1 cellular context compared by ENCODE assay signal in the genomic region with DNA sequence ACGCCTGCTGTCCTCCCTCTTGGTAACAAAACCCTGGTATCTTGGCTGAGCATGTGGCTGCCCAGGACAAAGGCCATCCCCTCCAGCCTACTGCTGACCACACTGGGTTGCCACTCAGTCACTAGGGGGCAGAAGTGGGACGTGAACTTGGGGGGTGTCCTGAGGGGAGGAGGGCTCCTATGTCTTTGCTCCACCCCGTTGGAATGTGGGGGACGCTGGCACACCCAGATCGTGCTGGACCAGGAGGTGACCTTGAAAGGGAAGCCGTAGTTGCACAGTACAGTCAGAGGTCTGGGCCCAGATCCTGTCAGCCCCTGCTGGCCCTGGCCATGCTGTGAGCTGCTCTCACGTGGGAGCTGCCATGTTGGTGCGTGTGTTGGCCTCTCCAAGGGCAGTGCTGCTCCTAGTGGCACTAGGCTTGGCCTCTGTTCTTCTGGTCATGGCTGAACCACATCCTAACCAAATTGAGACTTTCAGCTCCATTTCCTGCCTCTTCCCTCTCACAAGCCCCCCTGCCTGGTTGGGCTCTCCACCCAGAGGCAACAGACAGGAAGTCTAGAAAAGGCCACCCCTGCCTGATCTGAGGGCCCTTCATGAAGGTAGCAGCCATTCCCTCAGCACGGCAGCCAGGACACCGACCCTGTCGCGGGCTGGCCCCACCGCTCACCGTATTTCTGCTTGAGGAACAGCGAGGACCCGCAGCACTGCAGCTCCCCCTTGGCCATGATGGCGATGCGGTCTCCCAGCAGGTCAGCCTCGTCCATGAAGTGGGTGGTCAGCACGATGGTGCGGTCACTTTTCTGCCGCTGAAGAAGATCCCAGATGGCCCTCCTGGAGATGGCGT.
TF ChIP-seq lines count a peak whose summit lies in the region.

No MANE protein-coding gene starts in this region.

TF ChIP-seq in K562, 482 proteins besides CTCF, POLR2A, EP300 and RAD21 (continues in another document):
- no peak for TF ChIP-seq ZNF23 (CRISPR knock-in tag; IDR thresholded peaks at IDR 0.05)
- TF ChIP-seq, protein P1, sequence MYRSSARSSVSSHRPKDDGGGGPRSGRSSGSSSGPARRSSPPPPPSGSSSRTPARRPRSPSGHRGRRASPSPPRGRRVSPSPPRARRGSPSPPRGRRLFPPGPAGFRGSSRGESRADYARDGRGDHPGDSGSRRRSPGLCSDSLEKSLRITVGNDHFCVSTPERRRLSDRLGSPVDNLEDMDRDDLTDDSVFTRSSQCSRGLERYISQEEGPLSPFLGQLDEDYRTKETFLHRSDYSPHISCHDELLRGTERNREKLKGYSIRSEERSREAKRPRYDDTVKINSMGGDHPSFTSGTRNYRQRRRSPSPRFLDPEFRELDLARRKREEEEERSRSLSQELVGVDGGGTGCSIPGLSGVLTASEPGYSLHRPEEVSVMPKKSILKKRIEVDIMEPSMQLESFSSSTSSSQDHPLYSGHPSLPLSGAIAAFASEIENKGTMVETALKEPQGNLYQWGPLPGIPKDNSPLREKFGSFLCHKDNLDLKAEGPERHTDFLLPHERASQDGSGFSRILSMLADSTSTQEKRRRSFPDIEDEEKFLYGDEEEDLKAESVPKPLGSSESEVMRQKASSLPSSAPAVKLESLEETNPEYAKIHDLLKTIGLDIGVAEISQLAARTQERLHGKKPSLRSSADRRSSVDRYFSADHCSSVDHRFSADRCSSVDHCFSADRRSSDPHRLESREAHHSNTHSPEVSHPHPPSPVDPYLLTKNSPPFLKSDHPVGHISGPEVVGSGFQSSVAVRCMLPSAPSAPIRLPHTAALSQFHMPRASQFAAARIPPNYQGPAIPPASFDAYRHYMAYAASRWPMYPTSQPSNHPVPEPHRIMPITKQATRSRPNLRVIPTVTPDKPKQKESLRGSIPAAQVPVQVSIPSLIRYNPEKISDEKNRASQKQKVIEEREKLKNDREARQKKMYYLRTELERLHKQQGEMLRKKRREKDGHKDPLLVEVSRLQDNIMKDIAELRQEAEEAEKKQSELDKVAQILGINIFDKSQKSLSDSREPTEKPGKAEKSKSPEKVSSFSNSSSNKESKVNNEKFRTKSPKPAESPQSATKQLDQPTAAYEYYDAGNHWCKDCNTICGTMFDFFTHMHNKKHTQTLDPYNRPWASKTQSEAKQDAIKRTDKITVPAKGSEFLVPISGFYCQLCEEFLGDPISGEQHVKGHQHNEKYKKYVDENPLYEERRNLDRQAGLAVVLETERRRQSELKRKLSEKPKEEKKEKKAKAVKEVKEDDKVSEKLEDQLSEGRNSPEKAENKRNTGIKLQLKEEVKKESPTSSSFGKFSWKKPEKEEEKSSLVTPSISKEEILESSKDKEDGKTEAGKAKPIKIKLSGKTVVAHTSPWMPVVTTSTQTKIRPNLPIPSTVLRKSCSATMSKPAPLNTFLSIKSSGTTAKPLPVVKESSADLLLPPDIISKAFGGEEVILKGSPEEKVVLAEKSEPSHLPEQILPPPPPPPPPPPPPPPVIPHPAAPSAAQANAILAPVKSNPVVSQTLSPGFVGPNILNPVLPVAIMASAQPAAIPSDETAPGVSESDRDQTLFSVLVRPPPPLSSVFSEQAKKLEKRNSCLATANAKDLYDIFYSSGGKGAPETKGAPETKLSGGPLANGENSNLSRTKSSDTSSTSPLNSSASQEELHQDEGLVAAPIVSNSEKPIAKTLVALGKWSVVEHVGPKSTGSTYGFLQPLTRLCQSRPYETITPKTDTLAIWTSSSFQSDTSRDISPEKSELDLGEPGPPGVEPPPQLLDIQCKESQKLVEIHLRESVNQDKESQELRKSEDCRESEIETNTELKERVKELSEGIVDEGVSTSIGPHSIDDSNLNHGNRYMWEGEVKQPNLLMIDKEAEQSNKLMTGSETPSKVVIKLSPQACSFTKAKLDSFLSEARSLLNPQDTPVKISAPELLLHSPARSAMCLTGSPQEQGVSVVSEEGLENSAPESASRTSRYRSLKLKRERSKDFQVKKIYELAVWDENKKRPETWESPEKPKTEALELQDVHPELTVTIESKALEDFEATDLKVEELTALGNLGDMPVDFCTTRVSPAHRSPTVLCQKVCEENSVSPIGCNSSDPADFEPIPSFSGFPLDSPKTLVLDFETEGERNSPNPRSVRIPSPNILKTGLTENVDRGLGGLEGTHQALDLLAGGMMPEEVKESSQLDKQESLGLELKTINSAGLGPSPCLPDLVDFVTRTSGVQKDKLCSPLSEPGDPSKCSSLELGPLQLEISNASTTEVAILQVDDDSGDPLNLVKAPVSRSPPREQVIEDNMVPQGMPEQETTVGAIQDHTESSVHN (IDR thresholded peaks at IDR 0.05; ENCODE audit: borderline replicate concordance in 1 of 2, low read depth in 1 of 2), result no peak
- no peak for TF ChIP-seq MYC (IDR thresholded peaks at IDR 0.05; ENCODE audit: low read depth, low read length)
- no peak for TF ChIP-seq MYC (CRISPR knock-in tag; IDR thresholded peaks at IDR 0.05; ENCODE audit: borderline replicate concordance, low read depth)
- peak; percentile 38; the same call in 1 of the 2 replicates for TF ChIP-seq CC2D1A (IDR thresholded peaks at IDR 0.05)
- peak in 1 of 2 experiments; percentile 34; a peak in 1 of 4 replicates for TF ChIP-seq RCOR1 (IDR thresholded peaks at IDR 0.05; ENCODE audit: borderline replicate concordance in 1 of 2, low read depth in 2 of 2, low read length in 2 of 2)
- TF ChIP-seq, protein P2, sequence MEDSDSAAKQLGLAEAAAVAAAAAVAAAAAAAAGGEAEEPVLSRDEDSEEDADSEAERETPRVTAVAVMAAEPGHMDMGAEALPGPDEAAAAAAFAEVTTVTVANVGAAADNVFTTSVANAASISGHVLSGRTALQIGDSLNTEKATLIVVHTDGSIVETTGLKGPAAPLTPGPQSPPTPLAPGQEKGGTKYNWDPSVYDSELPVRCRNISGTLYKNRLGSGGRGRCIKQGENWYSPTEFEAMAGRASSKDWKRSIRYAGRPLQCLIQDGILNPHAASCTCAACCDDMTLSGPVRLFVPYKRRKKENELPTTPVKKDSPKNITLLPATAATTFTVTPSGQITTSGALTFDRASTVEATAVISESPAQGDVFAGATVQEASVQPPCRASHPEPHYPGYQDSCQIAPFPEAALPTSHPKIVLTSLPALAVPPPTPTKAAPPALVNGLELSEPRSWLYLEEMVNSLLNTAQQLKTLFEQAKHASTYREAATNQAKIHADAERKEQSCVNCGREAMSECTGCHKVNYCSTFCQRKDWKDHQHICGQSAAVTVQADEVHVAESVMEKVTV (CRISPR knock-in tag; IDR thresholded peaks at IDR 0.05), result peak; percentile 58
- TF ChIP-seq ZNF165 (CRISPR knock-in tag; IDR thresholded peaks at IDR 0.05; ENCODE audit: borderline replicate concordance), result no peak
- no peak for TF ChIP-seq SIX5 (IDR thresholded peaks at IDR 0.05; ENCODE audit: borderline replicate concordance in 1 of 2, insufficient read depth in 1 of 2, low read depth in 1 of 2, low read length in 2 of 2)
- TF ChIP-seq HDGF (IDR thresholded peaks at IDR 0.05), result no peak
- TF ChIP-seq ZC3H4 (CRISPR knock-in tag; IDR thresholded peaks at IDR 0.05; ENCODE audit: borderline replicate concordance), result no peak
- TF ChIP-seq HMG20A (CRISPR knock-in tag; conservative IDR thresholded peaks at IDR 0.05), result no peak
- 0 out of 2 replicates have a peak, but pooled peaks have one; percentile 32 for TF ChIP-seq SMAD4 (CRISPR knock-in tag; conservative IDR thresholded peaks at IDR 0.05)
- no peak for TF ChIP-seq EHMT2 (IDR thresholded peaks at IDR 0.05)
- TF ChIP-seq, protein P3, sequence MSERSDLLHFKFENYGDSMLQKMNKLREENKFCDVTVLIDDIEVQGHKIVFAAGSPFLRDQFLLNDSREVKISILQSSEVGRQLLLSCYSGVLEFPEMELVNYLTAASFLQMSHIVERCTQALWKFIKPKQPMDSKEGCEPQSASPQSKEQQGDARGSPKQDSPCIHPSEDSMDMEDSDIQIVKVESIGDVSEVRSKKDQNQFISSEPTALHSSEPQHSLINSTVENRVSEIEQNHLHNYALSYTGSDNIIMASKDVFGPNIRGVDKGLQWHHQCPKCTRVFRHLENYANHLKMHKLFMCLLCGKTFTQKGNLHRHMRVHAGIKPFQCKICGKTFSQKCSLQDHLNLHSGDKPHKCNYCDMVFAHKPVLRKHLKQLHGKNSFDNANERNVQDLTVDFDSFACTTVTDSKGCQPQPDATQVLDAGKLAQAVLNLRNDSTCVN (CRISPR knock-in tag; IDR thresholded peaks at IDR 0.05), result no peak
- peak; percentile 66; the same call in 1 of the 2 replicates for TF ChIP-seq EP400 (IDR thresholded peaks at IDR 0.05)
- TF ChIP-seq JUND (IDR thresholded peaks at IDR 0.05; ENCODE audit: borderline replicate concordance, low read depth, low read length), result 0 out of 2 replicates have a peak, but pooled peaks have one; percentile 20
- TF ChIP-seq JUND (tag; IDR thresholded peaks at IDR 0.05; ENCODE audit: borderline replicate concordance, low read depth, low read length), result peak; percentile 25; the same call in 1 of the 3 replicates
- no peak for TF ChIP-seq GTF2A2 (tag; IDR thresholded peaks at IDR 0.05)
- TF ChIP-seq, protein P4, sequence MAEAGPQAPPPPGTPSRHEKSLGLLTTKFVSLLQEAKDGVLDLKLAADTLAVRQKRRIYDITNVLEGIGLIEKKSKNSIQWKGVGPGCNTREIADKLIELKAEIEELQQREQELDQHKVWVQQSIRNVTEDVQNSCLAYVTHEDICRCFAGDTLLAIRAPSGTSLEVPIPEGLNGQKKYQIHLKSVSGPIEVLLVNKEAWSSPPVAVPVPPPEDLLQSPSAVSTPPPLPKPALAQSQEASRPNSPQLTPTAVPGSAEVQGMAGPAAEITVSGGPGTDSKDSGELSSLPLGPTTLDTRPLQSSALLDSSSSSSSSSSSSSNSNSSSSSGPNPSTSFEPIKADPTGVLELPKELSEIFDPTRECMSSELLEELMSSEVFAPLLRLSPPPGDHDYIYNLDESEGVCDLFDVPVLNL (CRISPR knock-in tag; IDR thresholded peaks at IDR 0.05; ENCODE audit: low read depth), result peak; percentile 30; the same call in 1 of the 2 replicates
- TF ChIP-seq, protein P5, sequence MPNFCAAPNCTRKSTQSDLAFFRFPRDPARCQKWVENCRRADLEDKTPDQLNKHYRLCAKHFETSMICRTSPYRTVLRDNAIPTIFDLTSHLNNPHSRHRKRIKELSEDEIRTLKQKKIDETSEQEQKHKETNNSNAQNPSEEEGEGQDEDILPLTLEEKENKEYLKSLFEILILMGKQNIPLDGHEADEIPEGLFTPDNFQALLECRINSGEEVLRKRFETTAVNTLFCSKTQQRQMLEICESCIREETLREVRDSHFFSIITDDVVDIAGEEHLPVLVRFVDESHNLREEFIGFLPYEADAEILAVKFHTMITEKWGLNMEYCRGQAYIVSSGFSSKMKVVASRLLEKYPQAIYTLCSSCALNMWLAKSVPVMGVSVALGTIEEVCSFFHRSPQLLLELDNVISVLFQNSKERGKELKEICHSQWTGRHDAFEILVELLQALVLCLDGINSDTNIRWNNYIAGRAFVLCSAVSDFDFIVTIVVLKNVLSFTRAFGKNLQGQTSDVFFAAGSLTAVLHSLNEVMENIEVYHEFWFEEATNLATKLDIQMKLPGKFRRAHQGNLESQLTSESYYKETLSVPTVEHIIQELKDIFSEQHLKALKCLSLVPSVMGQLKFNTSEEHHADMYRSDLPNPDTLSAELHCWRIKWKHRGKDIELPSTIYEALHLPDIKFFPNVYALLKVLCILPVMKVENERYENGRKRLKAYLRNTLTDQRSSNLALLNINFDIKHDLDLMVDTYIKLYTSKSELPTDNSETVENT (CRISPR knock-in tag; IDR thresholded peaks at IDR 0.05), result no peak
- no peak for TF ChIP-seq ZNF253 (CRISPR knock-in tag; conservative IDR thresholded peaks at IDR 0.05)
- TF ChIP-seq, protein P6, sequence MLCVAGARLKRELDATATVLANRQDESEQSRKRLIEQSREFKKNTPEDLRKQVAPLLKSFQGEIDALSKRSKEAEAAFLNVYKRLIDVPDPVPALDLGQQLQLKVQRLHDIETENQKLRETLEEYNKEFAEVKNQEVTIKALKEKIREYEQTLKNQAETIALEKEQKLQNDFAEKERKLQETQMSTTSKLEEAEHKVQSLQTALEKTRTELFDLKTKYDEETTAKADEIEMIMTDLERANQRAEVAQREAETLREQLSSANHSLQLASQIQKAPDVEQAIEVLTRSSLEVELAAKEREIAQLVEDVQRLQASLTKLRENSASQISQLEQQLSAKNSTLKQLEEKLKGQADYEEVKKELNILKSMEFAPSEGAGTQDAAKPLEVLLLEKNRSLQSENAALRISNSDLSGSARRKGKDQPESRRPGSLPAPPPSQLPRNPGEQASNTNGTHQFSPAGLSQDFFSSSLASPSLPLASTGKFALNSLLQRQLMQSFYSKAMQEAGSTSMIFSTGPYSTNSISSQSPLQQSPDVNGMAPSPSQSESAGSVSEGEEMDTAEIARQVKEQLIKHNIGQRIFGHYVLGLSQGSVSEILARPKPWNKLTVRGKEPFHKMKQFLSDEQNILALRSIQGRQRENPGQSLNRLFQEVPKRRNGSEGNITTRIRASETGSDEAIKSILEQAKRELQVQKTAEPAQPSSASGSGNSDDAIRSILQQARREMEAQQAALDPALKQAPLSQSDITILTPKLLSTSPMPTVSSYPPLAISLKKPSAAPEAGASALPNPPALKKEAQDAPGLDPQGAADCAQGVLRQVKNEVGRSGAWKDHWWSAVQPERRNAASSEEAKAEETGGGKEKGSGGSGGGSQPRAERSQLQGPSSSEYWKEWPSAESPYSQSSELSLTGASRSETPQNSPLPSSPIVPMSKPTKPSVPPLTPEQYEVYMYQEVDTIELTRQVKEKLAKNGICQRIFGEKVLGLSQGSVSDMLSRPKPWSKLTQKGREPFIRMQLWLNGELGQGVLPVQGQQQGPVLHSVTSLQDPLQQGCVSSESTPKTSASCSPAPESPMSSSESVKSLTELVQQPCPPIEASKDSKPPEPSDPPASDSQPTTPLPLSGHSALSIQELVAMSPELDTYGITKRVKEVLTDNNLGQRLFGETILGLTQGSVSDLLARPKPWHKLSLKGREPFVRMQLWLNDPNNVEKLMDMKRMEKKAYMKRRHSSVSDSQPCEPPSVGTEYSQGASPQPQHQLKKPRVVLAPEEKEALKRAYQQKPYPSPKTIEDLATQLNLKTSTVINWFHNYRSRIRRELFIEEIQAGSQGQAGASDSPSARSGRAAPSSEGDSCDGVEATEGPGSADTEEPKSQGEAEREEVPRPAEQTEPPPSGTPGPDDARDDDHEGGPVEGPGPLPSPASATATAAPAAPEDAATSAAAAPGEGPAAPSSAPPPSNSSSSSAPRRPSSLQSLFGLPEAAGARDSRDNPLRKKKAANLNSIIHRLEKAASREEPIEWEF (CRISPR knock-in tag; IDR thresholded peaks at IDR 0.05), result no peak
- TF ChIP-seq ERF (CRISPR knock-in tag; IDR thresholded peaks at IDR 0.05), result no peak
- TF ChIP-seq TEAD2 (tag; IDR thresholded peaks at IDR 0.05), result peak; percentile 73
- TF ChIP-seq, protein P7, sequence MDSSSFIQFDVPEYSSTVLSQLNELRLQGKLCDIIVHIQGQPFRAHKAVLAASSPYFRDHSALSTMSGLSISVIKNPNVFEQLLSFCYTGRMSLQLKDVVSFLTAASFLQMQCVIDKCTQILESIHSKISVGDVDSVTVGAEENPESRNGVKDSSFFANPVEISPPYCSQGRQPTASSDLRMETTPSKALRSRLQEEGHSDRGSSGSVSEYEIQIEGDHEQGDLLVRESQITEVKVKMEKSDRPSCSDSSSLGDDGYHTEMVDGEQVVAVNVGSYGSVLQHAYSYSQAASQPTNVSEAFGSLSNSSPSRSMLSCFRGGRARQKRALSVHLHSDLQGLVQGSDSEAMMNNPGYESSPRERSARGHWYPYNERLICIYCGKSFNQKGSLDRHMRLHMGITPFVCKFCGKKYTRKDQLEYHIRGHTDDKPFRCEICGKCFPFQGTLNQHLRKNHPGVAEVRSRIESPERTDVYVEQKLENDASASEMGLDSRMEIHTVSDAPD (CRISPR knock-in tag; IDR thresholded peaks at IDR 0.05), result no peak
- TF ChIP-seq KDM5B (IDR thresholded peaks at IDR 0.05; ENCODE audit: insufficient replicate concordance, low read depth, low read length), result no peak
